ENCODE assay signal across 29 cellular contexts in genomic region chr11:112396092-112396491, GRCh38.
"Had no signal": no experiment of that assay in that cellular context is flagged by ENCODE, and none has a peak within 500 bp of the region (broad histone marks: within the 10 kb centered on the region; RNA-seq: fewer than 3 reads in every experiment).

No MANE protein-coding gene starts in this region.

- H3K9me3 Mint-ChIP-seq: activated CD4-positive, alpha-beta T cell treated with anti-CD3 and anti-CD28 coated beads, Interleukin-2, amount 10 ng/mL, durations not matched to agents 24 days and 14 days; activated naive CD4-positive, alpha-beta T cell treated with anti-CD3 and anti-CD28 coated beads, Interleukin-2, amount 10 ng/mL, durations not matched to agents 7 days and 5 days; activated naive CD8-positive, alpha-beta T cell treated with anti-CD3 and anti-CD28 coated beads, Interleukin-2, amount 10 ng/mL, durations not matched to agents 7 days and 5 days; activated T-helper 2 cell treated with anti-CD3 and anti-CD28 coated beads, Interferon-gamma antibody, Interleukin-2, Interleukin-4, amounts not matched to agents 10 μg/mL and 5 μg/mL and 100 μg/mL, durations not matched to agents 14 hours and 24 hours and 36 hours; central memory CD8-positive, alpha-beta T cell had no signal

- H3K27ac Mint-ChIP-seq: activated CD4-positive, alpha-beta T cell treated with anti-CD3 and anti-CD28 coated beads, Interleukin-2, amount 10 ng/mL, durations not matched to agents 24 days and 14 days; activated naive CD4-positive, alpha-beta T cell treated with anti-CD3 and anti-CD28 coated beads, Interleukin-2, amount 10 ng/mL, durations not matched to agents 7 days and 5 days; activated naive CD8-positive, alpha-beta T cell treated with anti-CD3 and anti-CD28 coated beads, Interleukin-2, amount 10 ng/mL, durations not matched to agents 7 days and 5 days; activated T-helper 2 cell treated with anti-CD3 and anti-CD28 coated beads, Interferon-gamma antibody, Interleukin-2, Interleukin-4, amounts not matched to agents 10 μg/mL and 5 μg/mL and 100 μg/mL, durations not matched to agents 14 hours and 24 hours and 36 hours had no signal

- DNase-seq: activated CD4-positive, alpha-beta T cell treated with anti-CD3 and anti-CD28 coated beads, Interleukin-2, amount 10 ng/mL, durations not matched to agents 24 days and 14 days; activated CD4-positive, alpha-beta T cell treated with anti-CD3 and anti-CD28 coated beads, Interleukin-2, amount 50 U/mL, for 48 hours; activated gamma-delta T cell treated with Interleukin-2 at 50 U/mL for 16 hours; activated naive CD4-positive, alpha-beta T cell treated with anti-CD3 and anti-CD28 coated beads, Interleukin-2, amount 10 ng/mL, durations not matched to agents 7 days and 5 days; activated naive CD8-positive, alpha-beta T cell treated with anti-CD3 and anti-CD28 coated beads, Interleukin-2, amount 10 ng/mL, durations not matched to agents 7 days and 5 days; activated T-cell treated with anti-CD3 and anti-CD28 coated beads for 4 hours; activated T-cell treated with anti-CD3 and anti-CD28 coated beads, Interleukin-2, amount 50 U/mL, for 48 hours; aorta; MV-4-11; NCI-H1092 treated with DMSO at 0.1 percent for 48 hours; NCI-H1417 treated with DMSO at 0.1 percent for 48 hours; NCI-H1694; NCI-H2029; NCI-H2107; NCI-H2171 treated with DMSO at 0.1 percent for 48 hours; NCI-H226; NCI-H526 treated with DMSO at 0.1 percent for 48 hours; NK-92 treated with Interleukin-12 subunit alpha and Interleukin-12 subunit beta, amount 100 ng/mL, for 24 hours; OCI-M1; RPMI8226; SJCRH30; SK-N-SH; T-helper 1 cell had no signal

- H3K4me1 Mint-ChIP-seq: activated CD4-positive, alpha-beta T cell treated with anti-CD3 and anti-CD28 coated beads, Interleukin-2, amount 10 ng/mL, durations not matched to agents 24 days and 14 days; activated naive CD4-positive, alpha-beta T cell treated with anti-CD3 and anti-CD28 coated beads, Interleukin-2, amount 10 ng/mL, durations not matched to agents 7 days and 5 days; central memory CD8-positive, alpha-beta T cell had no signal

- ATAC-seq: activated CD4-positive, CD25-positive, alpha-beta regulatory T cell treated with anti-CD3 and anti-CD28 coated beads, Interleukin-2, amount 50 U/mL, for 24 hours; Panc1; Right ventricle myocardium inferior had no signal

- H3K27me3 Mint-ChIP-seq: activated CD4-positive, alpha-beta T cell treated with anti-CD3 and anti-CD28 coated beads, Interleukin-2, amount 10 ng/mL, durations not matched to agents 24 days and 14 days; activated naive CD4-positive, alpha-beta T cell treated with anti-CD3 and anti-CD28 coated beads, Interleukin-2, amount 10 ng/mL, durations not matched to agents 7 days and 5 days; activated naive CD8-positive, alpha-beta T cell treated with anti-CD3 and anti-CD28 coated beads, Interleukin-2, amount 10 ng/mL, durations not matched to agents 7 days and 5 days had no signal

- H3K36me3 Mint-ChIP-seq: activated naive CD4-positive, alpha-beta T cell treated with anti-CD3 and anti-CD28 coated beads, Interleukin-2, amount 10 ng/mL, durations not matched to agents 7 days and 5 days; activated naive CD8-positive, alpha-beta T cell treated with anti-CD3 and anti-CD28 coated beads, Interleukin-2, amount 10 ng/mL, durations not matched to agents 7 days and 5 days; brain had no signal

- H3K4me3 Mint-ChIP-seq: activated CD4-positive, alpha-beta T cell treated with anti-CD3 and anti-CD28 coated beads, Interleukin-2, amount 10 ng/mL, durations not matched to agents 24 days and 14 days; activated naive CD4-positive, alpha-beta T cell treated with anti-CD3 and anti-CD28 coated beads, Interleukin-2, amount 10 ng/mL, durations not matched to agents 7 days and 5 days; activated naive CD8-positive, alpha-beta T cell treated with anti-CD3 and anti-CD28 coated beads, Interleukin-2, amount 10 ng/mL, durations not matched to agents 7 days and 5 days; brain; central memory CD8-positive, alpha-beta T cell had no signal
